Comparison of ENCODE assay signal across 8 cellular contexts in the genomic region with DNA sequence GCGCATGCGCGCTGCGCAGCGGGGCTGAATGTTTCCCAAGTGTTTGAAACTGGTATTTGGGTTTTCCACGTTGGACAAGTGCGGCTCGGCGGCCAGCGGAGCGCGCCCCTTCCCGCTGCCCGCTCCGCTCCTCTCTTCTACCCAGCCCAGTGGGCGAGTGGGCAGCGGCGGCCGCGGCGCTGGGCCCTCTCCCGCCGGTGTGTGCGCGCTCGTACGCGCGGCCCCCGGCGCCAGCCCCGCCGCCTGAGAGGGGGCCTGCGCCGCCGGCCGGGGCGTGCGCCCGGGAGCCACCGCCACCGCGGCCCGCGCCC. TPM values are rescaled to one million over a fixed set of nuclear protein-coding genes. Genes with fewer than 3 reads are reported as not detected.
DNase-seq lines count a peak whose midpoint lies in the region; ATAC-seq and TF ChIP-seq lines count a peak whose summit lies in the region.

A gene with protein sequence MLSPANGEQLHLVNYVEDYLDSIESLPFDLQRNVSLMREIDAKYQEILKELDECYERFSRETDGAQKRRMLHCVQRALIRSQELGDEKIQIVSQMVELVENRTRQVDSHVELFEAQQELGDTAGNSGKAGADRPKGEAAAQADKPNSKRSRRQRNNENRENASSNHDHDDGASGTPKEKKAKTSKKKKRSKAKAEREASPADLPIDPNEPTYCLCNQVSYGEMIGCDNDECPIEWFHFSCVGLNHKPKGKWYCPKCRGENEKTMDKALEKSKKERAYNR (plus strand): TSS at position 59 of the 311 bp plus-strand sequence. CDS start 450 bp downstream, outside the sequence.

- TF ChIP-seq CTCF in GM12865 (IDR thresholded peaks at IDR 0.05; ENCODE audit: insufficient read depth, low read depth, low read length, missing control alignments) (no peak), fibroblast of villous mesenchyme (IDR thresholded peaks at IDR 0.05; ENCODE audit: insufficient read depth, low read depth, low read length) (no peak), GM13977 (IDR thresholded peaks at IDR 0.05; ENCODE audit: extremely low read depth, insufficient read depth, missing control alignments) (no peak)

- peaks cover 19% of the 10 kb centered on the region for H3K4me1 ChIP-seq in SJSA1 (replicated peaks)

- peak within 1 kb of the TSS; percentile 98 for H3K27ac ChIP-seq in SJSA1

- no peaks in the 10 kb centered on the region for H3K9me3 ChIP-seq in SJSA1 (replicated peaks)

- no peaks in the 10 kb centered on the region for H3K27me3 ChIP-seq in SJSA1 (replicated peaks)

- H3K36me3 ChIP-seq in SJSA1, result peaks cover 13% of the 10 kb centered on the region

- ATAC-seq in HG02938 (IDR thresholded peaks at IDR 0.05; ENCODE audit: unreplicated experiment), result no peak

- DNase-seq in GM12865 (ENCODE audit: low read depth) (no peak), SJSA1 (ENCODE audit: low read depth in 1 of 2, low spot score in 2 of 2) (no peak), fibroblast of villous mesenchyme (ENCODE audit: low read depth) (no peak), renal cortical epithelial cell (ENCODE audit: low read depth) (no peak), GM13977 (ENCODE audit: low spot score) (no peak), posterior vena cava (ENCODE audit: low spot score) (no peak), NCI-H82 treated with DMSO at 0.1 percent for 48 hours (lab: John Stamatoyannopoulos, UW; ENCODE audit: unreplicated experiment) (no peak)

- H3K4me3 ChIP-seq in GM12865 (ENCODE audit: low read depth, low read length), result peak within 1 kb of the TSS; percentile 99
- peak within 1 kb of the TSS; percentile 63 for H3K4me3 ChIP-seq in SJSA1
- peak within 1 kb of the TSS; percentile 87 for H3K4me3 ChIP-seq in fibroblast of villous mesenchyme (ENCODE audit: low read depth, low read length)

- in situ Hi-C loops in GM13977 (cut with MboI; ENCODE audit: low pct_unique_long_range_greater_than_20kb, low sequenced_read_pairs, unreplicated experiment), result no loop called here

- intact Hi-C loops in posterior vena cava (cut with DNase I), result loop anchor here in 1 of 2 donors (10.0 kb wide), 2 partner anchors 101 to 201 kb away; a partner anchor contains a TSS

RNA-seq across cellular contexts. Expression of the gene that starts here (rescaled TPM):
- 42.7 and 76.0 TPM in 2 replicates for total RNA-seq in SJSA1 (2014; rRNA removed; shearing (Covaris generic))
- total RNA-seq in fibroblast of villous mesenchyme (8.1 and 8.2 TPM in 2 replicates), renal cortical epithelial cell (7.6 and 16.5 TPM in 2 replicates), posterior vena cava (1 to 10 TPM; 7.0 to 9.5 TPM)
